ENCODE assay signal across 16 cellular contexts in genomic region chr3:94524102-94524922, GRCh38.
DNase-seq lines count a peak whose midpoint lies in the region; ATAC-seq and TF ChIP-seq lines count a peak whose summit lies in the region.
"Had no signal": no experiment of that assay in that cellular context is flagged by ENCODE, and none has a peak within 500 bp of the region (broad histone marks: within the 10 kb centered on the region; RNA-seq: fewer than 3 reads in every experiment).

No MANE protein-coding gene starts in this region.

- TF ChIP-seq CTCF in nephron (IDR thresholded peaks at IDR 0.05; ENCODE audit: unreplicated experiment in 3 of 3): no peak
- no peak for TF ChIP-seq CTCF in coronary artery (IDR thresholded peaks at IDR 0.05)
- no peak for TF ChIP-seq CTCF in HFFc6 (IDR thresholded peaks at IDR 0.05)

- H3K4me3 ChIP-seq in endocrine pancreas (ENCODE audit: control insufficient read depth, insufficient read depth, low read length): peak overlapping the region; percentile 2
- no peak overlapping the region for H3K4me3 ChIP-seq in coronary artery
- H3K4me3 ChIP-seq: heart right ventricle, MG63, SJSA1 had no signal

- ATAC-seq in HG03565 (IDR thresholded peaks at IDR 0.05; ENCODE audit: unreplicated experiment): no peak
- ATAC-seq: stimulated activated naive CD8-positive, alpha-beta T cell treated with anti-CD3 and anti-CD28 coated beads, Interleukin-15, Interleukin-2, amounts not matched to agents 100 U/mL and 50 U/mL, for 24 hours had no signal

- no peaks in the 10 kb centered on the region for H3K36me3 Mint-ChIP-seq in nephron (ENCODE audit: low read depth)
- no peaks in the 10 kb centered on the region for H3K36me3 Mint-ChIP-seq in HFFc6 (ENCODE audit: low read depth)

- DNase-seq in CMK (ENCODE audit: low read depth) (peak; percentile 20), NCI-H2029 (lab: John Stamatoyannopoulos, UW) (peak; percentile 72), coronary artery (ENCODE audit: low spot score) (no peak), HFFc6 (no peak), cerebellum (ENCODE audit: low spot score) (no peak)
- DNase-seq: activated effector memory CD4-positive, alpha-beta T cell treated with Interleukin-2 at 50 U/mL for 16 hours; dermis blood vessel endothelial cell; NCI-H2081 treated with DMSO at 0.1 percent for 48 hours; stimulated activated naive CD8-positive, alpha-beta T cell treated with anti-CD3 and anti-CD28 coated beads, Interleukin-15, Interleukin-2, amounts not matched to agents 100 U/mL and 50 U/mL, for 24 hours had no signal

- H3K4me1 ChIP-seq in endocrine pancreas (ENCODE audit: control insufficient read depth, insufficient read depth, low read length): peaks cover 9% of the 10 kb centered on the region

- H3K27ac ChIP-seq in coronary artery: no peak overlapping the region
- H3K27ac ChIP-seq: heart right ventricle, SJSA1 had no signal

- H3K9ac ChIP-seq in endocrine pancreas (ENCODE audit: control insufficient read depth, insufficient read depth, low read length): no peak overlapping the region

- no peaks in the 10 kb centered on the region for H3K36me3 ChIP-seq in endocrine pancreas (ENCODE audit: control insufficient read depth, insufficient read depth, low read length)
- H3K36me3 ChIP-seq: heart right ventricle, MG63, SJSA1 had no signal

- H3K9me3 ChIP-seq in endocrine pancreas (ENCODE audit: control insufficient read depth, low read length): no peaks in the 10 kb centered on the region
- H3K9me3 ChIP-seq: heart right ventricle, MG63, SJSA1 had no signal

- H3K27me3 Mint-ChIP-seq in nephron (ENCODE audit: low read depth) (no peaks in the 10 kb centered on the region), HFFc6 (ENCODE audit: insufficient read depth) (no peaks in the 10 kb centered on the region; the same call in 1 of the 2 replicates)

- H3K27ac Mint-ChIP-seq in nephron (peak overlapping the region; percentile 2 to 11 (median 8)), HFFc6 (no peak overlapping the region)

- H3K4me1 Mint-ChIP-seq in nephron (peaks cover 25% of the 10 kb centered on the region), HFFc6 (ENCODE audit: low read depth) (no peaks in the 10 kb centered on the region)

- H3K9me3 Mint-ChIP-seq in nephron (no peaks in the 10 kb centered on the region), HFFc6 (no peaks in the 10 kb centered on the region; the same call in 1 of the 2 replicates)
- H3K9me3 Mint-ChIP-seq: neural crest cell had no signal

- no peaks in the 10 kb centered on the region for H3K27me3 ChIP-seq in endocrine pancreas (ENCODE audit: control insufficient read depth, insufficient read depth, low read length)
- H3K27me3 ChIP-seq: heart right ventricle, MG63, SJSA1 had no signal

- H3K4me3 Mint-ChIP-seq in nephron (no peak overlapping the region), HFFc6 (no peak overlapping the region)
- H3K4me3 Mint-ChIP-seq: neural crest cell had no signal

Comparison
In these comparisons a context has a peak if more than half of its experiments do, and no peak if none do; other contexts are left out.
1. DNase-seq: peak in CMK (single experiment) and NCI-H2029 (single experiment); none in coronary artery (single experiment), HFFc6 (single experiment) and cerebellum (single experiment).